In the genomic region with DNA sequence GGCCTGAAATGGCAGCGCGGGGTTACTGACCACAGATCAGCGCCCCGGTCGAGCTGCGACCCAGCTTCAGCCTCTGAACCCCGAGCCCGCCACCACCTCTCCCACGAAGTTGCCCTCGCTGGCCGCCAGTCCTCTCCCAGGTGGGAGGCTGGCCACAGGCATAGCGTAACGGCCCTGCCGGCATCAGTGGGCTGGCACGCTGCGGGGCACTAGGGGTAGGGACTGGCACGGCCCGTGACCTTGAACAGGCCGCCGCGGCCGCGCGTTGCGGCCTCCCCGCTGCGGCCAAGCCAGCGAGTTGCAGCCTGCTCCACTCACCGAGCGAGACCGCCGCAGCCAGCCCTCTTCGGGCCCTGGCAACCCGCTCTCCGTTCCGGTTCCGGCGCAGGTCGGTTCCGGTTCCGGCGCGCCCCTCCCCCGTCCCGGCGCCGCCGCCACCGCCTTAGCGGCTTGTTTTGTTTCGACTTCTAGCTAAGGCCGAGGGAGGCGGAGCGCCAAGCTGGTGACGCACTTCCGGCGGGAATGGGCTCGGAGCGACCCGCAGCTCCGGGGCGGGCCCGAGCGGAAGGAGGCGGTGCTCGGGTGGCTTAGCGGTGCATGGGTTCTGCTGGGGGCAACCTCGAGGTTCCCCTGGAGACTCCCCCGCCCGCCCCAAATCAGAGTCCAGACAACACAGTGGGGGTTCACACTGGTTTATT, we compare ENCODE assay signal across 1 cellular context.
A peak's percentile ranks its signal among the peaks of the same experiment; 100 is the strongest.
TF ChIP-seq lines count a peak whose summit lies in the region.

Gene USP19, minus strand, starts transcription at position 386 of the 698 bp plus-strand sequence. CDS start 1,678 bp downstream, outside the sequence.

TF ChIP-seq in WTC11, 78 proteins besides CTCF, POLR2A, EP300 and RAD21 (continued from another document and continues in another):
- TF ChIP-seq ELF4 (CRISPR knock-in tag; IDR thresholded peaks at IDR 0.05; ENCODE audit: low read depth): no peak
- TF ChIP-seq ZNF121 (CRISPR knock-in tag; IDR thresholded peaks at IDR 0.05): no peak
- TF ChIP-seq ZMAT4 (CRISPR knock-in tag; IDR thresholded peaks at IDR 0.05): no peak
- TF ChIP-seq EMX1 (CRISPR knock-in tag; IDR thresholded peaks at IDR 0.05): no peak
- TF ChIP-seq ATF2 (CRISPR knock-in tag; IDR thresholded peaks at IDR 0.05; ENCODE audit: borderline replicate concordance, low read depth): no peak
- peak; percentile 89; the same call in 1 of the 2 replicates for TF ChIP-seq TEAD1 (CRISPR knock-in tag; IDR thresholded peaks at IDR 0.05)
- TF ChIP-seq GRHL2 (CRISPR knock-in tag; IDR thresholded peaks at IDR 0.05; ENCODE audit: insufficient replicate concordance, severe bottlenecking): no peak
- TF ChIP-seq KAT7 (CRISPR knock-in tag; IDR thresholded peaks at IDR 0.05; ENCODE audit: borderline replicate concordance): 0 out of 2 replicates have a peak, but pooled peaks have one; percentile 90
- peak; percentile 42; the same call in 1 of the 2 replicates for TF ChIP-seq ZNF232 (CRISPR knock-in tag; IDR thresholded peaks at IDR 0.05)
- no peak for TF ChIP-seq ATF1 (CRISPR knock-in tag; IDR thresholded peaks at IDR 0.05)
- no peak for TF ChIP-seq ZNF671 (CRISPR knock-in tag; IDR thresholded peaks at IDR 0.05)
- peak; percentile 75 for TF ChIP-seq E2F5 (CRISPR knock-in tag; IDR thresholded peaks at IDR 0.05)
- TF ChIP-seq SMAD3 (CRISPR knock-in tag; IDR thresholded peaks at IDR 0.05; ENCODE audit: borderline replicate concordance): 0 out of 2 replicates have a peak, but pooled peaks have one; percentile 23
- TF ChIP-seq, protein P1, sequence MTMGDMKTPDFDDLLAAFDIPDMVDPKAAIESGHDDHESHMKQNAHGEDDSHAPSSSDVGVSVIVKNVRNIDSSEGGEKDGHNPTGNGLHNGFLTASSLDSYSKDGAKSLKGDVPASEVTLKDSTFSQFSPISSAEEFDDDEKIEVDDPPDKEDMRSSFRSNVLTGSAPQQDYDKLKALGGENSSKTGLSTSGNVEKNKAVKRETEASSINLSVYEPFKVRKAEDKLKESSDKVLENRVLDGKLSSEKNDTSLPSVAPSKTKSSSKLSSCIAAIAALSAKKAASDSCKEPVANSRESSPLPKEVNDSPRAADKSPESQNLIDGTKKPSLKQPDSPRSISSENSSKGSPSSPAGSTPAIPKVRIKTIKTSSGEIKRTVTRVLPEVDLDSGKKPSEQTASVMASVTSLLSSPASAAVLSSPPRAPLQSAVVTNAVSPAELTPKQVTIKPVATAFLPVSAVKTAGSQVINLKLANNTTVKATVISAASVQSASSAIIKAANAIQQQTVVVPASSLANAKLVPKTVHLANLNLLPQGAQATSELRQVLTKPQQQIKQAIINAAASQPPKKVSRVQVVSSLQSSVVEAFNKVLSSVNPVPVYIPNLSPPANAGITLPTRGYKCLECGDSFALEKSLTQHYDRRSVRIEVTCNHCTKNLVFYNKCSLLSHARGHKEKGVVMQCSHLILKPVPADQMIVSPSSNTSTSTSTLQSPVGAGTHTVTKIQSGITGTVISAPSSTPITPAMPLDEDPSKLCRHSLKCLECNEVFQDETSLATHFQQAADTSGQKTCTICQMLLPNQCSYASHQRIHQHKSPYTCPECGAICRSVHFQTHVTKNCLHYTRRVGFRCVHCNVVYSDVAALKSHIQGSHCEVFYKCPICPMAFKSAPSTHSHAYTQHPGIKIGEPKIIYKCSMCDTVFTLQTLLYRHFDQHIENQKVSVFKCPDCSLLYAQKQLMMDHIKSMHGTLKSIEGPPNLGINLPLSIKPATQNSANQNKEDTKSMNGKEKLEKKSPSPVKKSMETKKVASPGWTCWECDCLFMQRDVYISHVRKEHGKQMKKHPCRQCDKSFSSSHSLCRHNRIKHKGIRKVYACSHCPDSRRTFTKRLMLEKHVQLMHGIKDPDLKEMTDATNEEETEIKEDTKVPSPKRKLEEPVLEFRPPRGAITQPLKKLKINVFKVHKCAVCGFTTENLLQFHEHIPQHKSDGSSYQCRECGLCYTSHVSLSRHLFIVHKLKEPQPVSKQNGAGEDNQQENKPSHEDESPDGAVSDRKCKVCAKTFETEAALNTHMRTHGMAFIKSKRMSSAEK (CRISPR knock-in tag; IDR thresholded peaks at IDR 0.05; ENCODE audit: borderline replicate concordance): no peak
- TF ChIP-seq TCF7 (CRISPR knock-in tag; IDR thresholded peaks at IDR 0.05; ENCODE audit: low read depth): 0 out of 2 replicates have a peak, but pooled peaks have one; percentile 59
- no peak for TF ChIP-seq NFE2L1 (CRISPR knock-in tag; IDR thresholded peaks at IDR 0.05)
- no peak for TF ChIP-seq ZNF396 (CRISPR knock-in tag; IDR thresholded peaks at IDR 0.05; ENCODE audit: borderline replicate concordance)
- TF ChIP-seq ZNF423 (CRISPR knock-in tag; IDR thresholded peaks at IDR 0.05): no peak
- no peak for TF ChIP-seq HMGA2 (CRISPR knock-in tag; IDR thresholded peaks at IDR 0.05)
- TF ChIP-seq FOXP1 (CRISPR knock-in tag; IDR thresholded peaks at IDR 0.05; ENCODE audit: borderline replicate concordance): peak; percentile 88; the same call in 1 of the 2 replicates
- TF ChIP-seq CREB1 (CRISPR knock-in tag; IDR thresholded peaks at IDR 0.05): 0 out of 2 replicates have a peak, but pooled peaks have one; percentile 25
- no peak for TF ChIP-seq GTF2I (CRISPR knock-in tag; conservative IDR thresholded peaks at IDR 0.05)
- TF ChIP-seq, protein P2, sequence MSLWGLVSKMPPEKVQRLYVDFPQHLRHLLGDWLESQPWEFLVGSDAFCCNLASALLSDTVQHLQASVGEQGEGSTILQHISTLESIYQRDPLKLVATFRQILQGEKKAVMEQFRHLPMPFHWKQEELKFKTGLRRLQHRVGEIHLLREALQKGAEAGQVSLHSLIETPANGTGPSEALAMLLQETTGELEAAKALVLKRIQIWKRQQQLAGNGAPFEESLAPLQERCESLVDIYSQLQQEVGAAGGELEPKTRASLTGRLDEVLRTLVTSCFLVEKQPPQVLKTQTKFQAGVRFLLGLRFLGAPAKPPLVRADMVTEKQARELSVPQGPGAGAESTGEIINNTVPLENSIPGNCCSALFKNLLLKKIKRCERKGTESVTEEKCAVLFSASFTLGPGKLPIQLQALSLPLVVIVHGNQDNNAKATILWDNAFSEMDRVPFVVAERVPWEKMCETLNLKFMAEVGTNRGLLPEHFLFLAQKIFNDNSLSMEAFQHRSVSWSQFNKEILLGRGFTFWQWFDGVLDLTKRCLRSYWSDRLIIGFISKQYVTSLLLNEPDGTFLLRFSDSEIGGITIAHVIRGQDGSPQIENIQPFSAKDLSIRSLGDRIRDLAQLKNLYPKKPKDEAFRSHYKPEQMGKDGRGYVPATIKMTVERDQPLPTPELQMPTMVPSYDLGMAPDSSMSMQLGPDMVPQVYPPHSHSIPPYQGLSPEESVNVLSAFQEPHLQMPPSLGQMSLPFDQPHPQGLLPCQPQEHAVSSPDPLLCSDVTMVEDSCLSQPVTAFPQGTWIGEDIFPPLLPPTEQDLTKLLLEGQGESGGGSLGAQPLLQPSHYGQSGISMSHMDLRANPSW (CRISPR knock-in tag; conservative IDR thresholded peaks at IDR 0.05; ENCODE audit: low read depth): no peak
- TF ChIP-seq IRF2 (CRISPR knock-in tag; IDR thresholded peaks at IDR 0.05; ENCODE audit: borderline replicate concordance, low read depth): no peak
- no peak for TF ChIP-seq RORB (CRISPR knock-in tag; IDR thresholded peaks at IDR 0.05)
- TF ChIP-seq, protein P3, sequence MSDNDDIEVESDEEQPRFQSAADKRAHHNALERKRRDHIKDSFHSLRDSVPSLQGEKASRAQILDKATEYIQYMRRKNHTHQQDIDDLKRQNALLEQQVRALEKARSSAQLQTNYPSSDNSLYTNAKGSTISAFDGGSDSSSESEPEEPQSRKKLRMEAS (CRISPR knock-in tag; IDR thresholded peaks at IDR 0.05): peak; percentile 84
- TF ChIP-seq JAZF1 (CRISPR knock-in tag; IDR thresholded peaks at IDR 0.05): no peak
- TF ChIP-seq ZBTB43 (CRISPR knock-in tag; IDR thresholded peaks at IDR 0.05): 0 out of 2 replicates have a peak, but pooled peaks have one; percentile 49
- no peak for TF ChIP-seq FOXJ3 (CRISPR knock-in tag; IDR thresholded peaks at IDR 0.05; ENCODE audit: borderline replicate concordance)
- TF ChIP-seq, protein P4, sequence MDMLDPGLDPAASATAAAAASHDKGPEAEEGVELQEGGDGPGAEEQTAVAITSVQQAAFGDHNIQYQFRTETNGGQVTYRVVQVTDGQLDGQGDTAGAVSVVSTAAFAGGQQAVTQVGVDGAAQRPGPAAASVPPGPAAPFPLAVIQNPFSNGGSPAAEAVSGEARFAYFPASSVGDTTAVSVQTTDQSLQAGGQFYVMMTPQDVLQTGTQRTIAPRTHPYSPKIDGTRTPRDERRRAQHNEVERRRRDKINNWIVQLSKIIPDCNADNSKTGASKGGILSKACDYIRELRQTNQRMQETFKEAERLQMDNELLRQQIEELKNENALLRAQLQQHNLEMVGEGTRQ (CRISPR knock-in tag; IDR thresholded peaks at IDR 0.05): 0 out of 2 replicates have a peak, but pooled peaks have one; percentile 29
- TF ChIP-seq ESRRA (CRISPR knock-in tag; IDR thresholded peaks at IDR 0.05; ENCODE audit: borderline replicate concordance): peak; percentile 39; the same call in 1 of the 2 replicates
- TF ChIP-seq, protein P5, sequence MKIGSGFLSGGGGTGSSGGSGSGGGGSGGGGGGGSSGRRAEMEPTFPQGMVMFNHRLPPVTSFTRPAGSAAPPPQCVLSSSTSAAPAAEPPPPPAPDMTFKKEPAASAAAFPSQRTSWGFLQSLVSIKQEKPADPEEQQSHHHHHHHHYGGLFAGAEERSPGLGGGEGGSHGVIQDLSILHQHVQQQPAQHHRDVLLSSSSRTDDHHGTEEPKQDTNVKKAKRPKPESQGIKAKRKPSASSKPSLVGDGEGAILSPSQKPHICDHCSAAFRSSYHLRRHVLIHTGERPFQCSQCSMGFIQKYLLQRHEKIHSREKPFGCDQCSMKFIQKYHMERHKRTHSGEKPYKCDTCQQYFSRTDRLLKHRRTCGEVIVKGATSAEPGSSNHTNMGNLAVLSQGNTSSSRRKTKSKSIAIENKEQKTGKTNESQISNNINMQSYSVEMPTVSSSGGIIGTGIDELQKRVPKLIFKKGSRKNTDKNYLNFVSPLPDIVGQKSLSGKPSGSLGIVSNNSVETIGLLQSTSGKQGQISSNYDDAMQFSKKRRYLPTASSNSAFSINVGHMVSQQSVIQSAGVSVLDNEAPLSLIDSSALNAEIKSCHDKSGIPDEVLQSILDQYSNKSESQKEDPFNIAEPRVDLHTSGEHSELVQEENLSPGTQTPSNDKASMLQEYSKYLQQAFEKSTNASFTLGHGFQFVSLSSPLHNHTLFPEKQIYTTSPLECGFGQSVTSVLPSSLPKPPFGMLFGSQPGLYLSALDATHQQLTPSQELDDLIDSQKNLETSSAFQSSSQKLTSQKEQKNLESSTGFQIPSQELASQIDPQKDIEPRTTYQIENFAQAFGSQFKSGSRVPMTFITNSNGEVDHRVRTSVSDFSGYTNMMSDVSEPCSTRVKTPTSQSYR (CRISPR knock-in tag; IDR thresholded peaks at IDR 0.05): no peak
- TF ChIP-seq ZNF219 (CRISPR knock-in tag; IDR thresholded peaks at IDR 0.05; ENCODE audit: borderline replicate concordance): no peak
- peak; percentile 71; the same call in 1 of the 2 replicates for TF ChIP-seq TP53 (CRISPR knock-in tag; IDR thresholded peaks at IDR 0.05)
- TF ChIP-seq NR1H2 (CRISPR knock-in tag; IDR thresholded peaks at IDR 0.05): no peak
- TF ChIP-seq, protein P6, sequence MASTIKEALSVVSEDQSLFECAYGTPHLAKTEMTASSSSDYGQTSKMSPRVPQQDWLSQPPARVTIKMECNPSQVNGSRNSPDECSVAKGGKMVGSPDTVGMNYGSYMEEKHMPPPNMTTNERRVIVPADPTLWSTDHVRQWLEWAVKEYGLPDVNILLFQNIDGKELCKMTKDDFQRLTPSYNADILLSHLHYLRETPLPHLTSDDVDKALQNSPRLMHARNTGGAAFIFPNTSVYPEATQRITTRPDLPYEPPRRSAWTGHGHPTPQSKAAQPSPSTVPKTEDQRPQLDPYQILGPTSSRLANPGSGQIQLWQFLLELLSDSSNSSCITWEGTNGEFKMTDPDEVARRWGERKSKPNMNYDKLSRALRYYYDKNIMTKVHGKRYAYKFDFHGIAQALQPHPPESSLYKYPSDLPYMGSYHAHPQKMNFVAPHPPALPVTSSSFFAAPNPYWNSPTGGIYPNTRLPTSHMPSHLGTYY (CRISPR knock-in tag; IDR thresholded peaks at IDR 0.05): no peak
- no peak for TF ChIP-seq MLX (CRISPR knock-in tag; IDR thresholded peaks at IDR 0.05)
